10 cellular contexts compared by ENCODE assay signal in the genomic region with DNA sequence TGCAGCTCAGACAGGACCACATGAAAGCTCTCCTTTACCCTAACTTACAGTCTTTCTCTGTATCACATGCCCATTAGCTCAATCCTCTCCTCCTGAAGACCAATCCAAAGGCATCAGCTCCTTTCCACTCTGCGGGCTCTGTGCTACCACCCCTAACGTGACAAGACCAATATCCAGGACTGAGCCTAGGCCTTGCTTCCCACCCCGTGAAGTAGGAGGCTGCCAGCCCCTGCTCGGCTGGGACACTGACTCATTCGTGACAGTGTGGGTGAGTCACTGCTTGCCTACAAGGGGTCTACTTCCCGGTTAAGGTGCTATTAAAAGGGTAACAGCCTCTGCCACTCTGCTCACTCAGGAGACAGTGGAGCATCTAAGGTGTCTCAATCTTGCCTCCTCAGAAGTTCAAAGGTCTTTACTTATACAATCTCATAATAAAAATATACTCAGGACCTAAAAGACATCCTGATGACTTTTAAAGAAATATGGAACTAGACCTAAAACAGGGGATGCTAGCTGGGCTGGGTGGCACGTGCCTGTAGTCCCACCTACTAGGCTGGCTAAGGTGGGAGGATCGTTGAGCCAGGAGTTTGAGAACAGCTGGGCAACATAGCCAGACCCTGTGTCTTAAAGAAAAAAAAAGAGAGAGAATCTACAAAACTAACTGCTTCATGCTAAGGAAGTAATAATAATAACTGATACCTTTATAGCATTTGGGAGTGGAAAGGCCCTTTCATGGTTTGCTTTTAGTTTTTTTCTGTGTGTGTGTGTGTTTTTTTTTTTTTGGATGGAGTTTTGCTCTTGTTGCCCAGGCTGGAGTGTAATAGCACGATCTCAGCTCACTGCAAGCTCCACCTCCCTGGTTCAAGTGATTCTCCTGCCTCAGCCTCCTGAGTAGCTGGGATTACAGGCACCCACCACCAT. TPM values are rescaled to one million over a fixed set of nuclear protein-coding genes. Genes with fewer than 3 reads are reported as not detected.
DNase-seq lines count a peak whose midpoint lies in the region; ATAC-seq and TF ChIP-seq lines count a peak whose summit lies in the region.
"Had no signal": no experiment of that assay in that cellular context is flagged by ENCODE, and none has a peak within 500 bp of the region (broad histone marks: within the 10 kb centered on the region; RNA-seq: fewer than 3 reads in every experiment).

No MANE protein-coding gene starts in this region.

- H3K9ac ChIP-seq in subcutaneous abdominal adipose tissue (ENCODE audit: low read length in 5 of 5) = peak overlapping the region in 1 of 5 donors; percentile 56

- peak; percentile 12 to 28 for DNase-seq in activated CD4-positive, alpha-beta T cell treated with anti-CD3 and anti-CD28 coated beads, Interleukin-2, amount 50 U/mL, for 4 hours
- DNase-seq in activated CD4-positive, alpha-beta T cell treated with anti-CD3 and anti-CD28 coated beads, Interleukin-2, amount 50 U/mL, for 1 hour = no peak
- DNase-seq in activated T-cell treated with anti-CD3 and anti-CD28 coated beads for 4 hours (peak; percentile 24), right cardiac atrium (peak; percentile 71 to 82 (median 76)), dorsolateral prefrontal cortex (no peak), thyroid gland (no peak)
- DNase-seq: activated naive CD8-positive, alpha-beta T cell treated with anti-CD3 and anti-CD28 coated beads, Interleukin-2, amount 10 ng/mL, durations not matched to agents 7 days and 5 days had no signal

- TF ChIP-seq CTCF in dorsolateral prefrontal cortex (IDR thresholded peaks at IDR 0.05 in 54 of 56, conservative IDR thresholded peaks at IDR 0.05 in 2 of 56; ENCODE audit: low read depth in 1 of 56, partially characterized antibody in 56 of 56) (no peak), thyroid gland (IDR thresholded peaks at IDR 0.05) (no peak)

- intact Hi-C loops in right cardiac atrium (cut with DNase I) = loop anchor here in 2 of 4 donors (5.0 kb wide), 2 partner anchors 101 to 106 kb away; no protein-coding TSS in a partner anchor
- intact Hi-C loops in dorsolateral prefrontal cortex (cut with DNase I) = no loop called here
- intact Hi-C loops in thyroid gland (cut with DNase I) = no loop called here

- ATAC-seq in right cardiac atrium (peak; percentile 19 to 75), GM18505 (IDR thresholded peaks at IDR 0.05; ENCODE audit: unreplicated experiment) (no peak)

- WGBS in right cardiac atrium = 53% methylated on average over 9 of the region's 9 CpGs
- 70 to 75% methylated on average over 7 to 9 of the region's 9 CpGs for WGBS in thyroid gland, 2 donors

- H3K9me3 ChIP-seq in right cardiac atrium (ENCODE audit: control insufficient read depth, low read length) (no peaks in the 10 kb centered on the region), subcutaneous abdominal adipose tissue (ENCODE audit: control insufficient read depth in 5 of 5, low read length in 5 of 5) (no peaks in the 10 kb centered on the region), thyroid gland (no peaks in the 10 kb centered on the region)
- H3K9me3 ChIP-seq: BLaER1 treated with 17β-estradiol and CSF1 and Interleukin-3, amounts not matched to agents 10 nM and 100 nM had no signal

- TF ChIP-seq POLR2A in GM18505 (IDR thresholded peaks at IDR 0.05; ENCODE audit: borderline replicate concordance, extremely low read depth, insufficient read depth, insufficient read length) = no peak
- TF ChIP-seq POLR2A in thyroid gland (IDR thresholded peaks at IDR 0.05) = no peak

- H3K4me3 ChIP-seq in right cardiac atrium (ENCODE audit: low read length) (no peak overlapping the region), subcutaneous abdominal adipose tissue (ENCODE audit: low read depth in 1 of 5, low read length in 5 of 5) (no peak overlapping the region), dorsolateral prefrontal cortex (no peak overlapping the region), thyroid gland (replicated peaks in 1 of 3) (no peak overlapping the region)
- H3K4me3 ChIP-seq: BLaER1 treated with 17β-estradiol and CSF1 and Interleukin-3, amounts not matched to agents 10 nM and 100 nM had no signal

- no peaks in the 10 kb centered on the region for H3K36me3 ChIP-seq in subcutaneous abdominal adipose tissue (ENCODE audit: control insufficient read depth in 5 of 5, insufficient read depth in 5 of 5, low read length in 5 of 5)
- H3K36me3 ChIP-seq in thyroid gland = no peaks in the 10 kb centered on the region
- H3K36me3 ChIP-seq: BLaER1 treated with 17β-estradiol and CSF1 and Interleukin-3, amounts not matched to agents 10 nM and 100 nM had no signal

- H3K27ac ChIP-seq in right cardiac atrium (ENCODE audit: low read length) (peak overlapping the region; percentile 57), subcutaneous abdominal adipose tissue (ENCODE audit: low read depth, low read length) (peak overlapping the region; percentile 19), dorsolateral prefrontal cortex (no peak overlapping the region), thyroid gland (no peak overlapping the region)

- H3K4me1 ChIP-seq in right cardiac atrium (ENCODE audit: control insufficient read depth, insufficient read depth, low read length) (peaks cover 8% of the 10 kb centered on the region), subcutaneous abdominal adipose tissue (ENCODE audit: control insufficient read depth in 5 of 5, insufficient read depth in 5 of 5, low read length in 5 of 5) (peaks cover 10 to 31% (median 21%) of the 10 kb centered on the region in 5 donors), thyroid gland (peaks cover 0 to 5% of the 10 kb centered on the region in 2 donors)

- H3K27me3 ChIP-seq in right cardiac atrium (ENCODE audit: control insufficient read depth, insufficient read depth) (no peaks in the 10 kb centered on the region), subcutaneous abdominal adipose tissue (ENCODE audit: control insufficient read depth in 5 of 5, insufficient read depth in 4 of 5, low read length in 5 of 5) (no peaks in the 10 kb centered on the region), dorsolateral prefrontal cortex (no peaks in the 10 kb centered on the region), thyroid gland (no peaks in the 10 kb centered on the region)
- H3K27me3 ChIP-seq: BLaER1 treated with 17β-estradiol and CSF1 and Interleukin-3, amounts not matched to agents 10 nM and 100 nM had no signal

RNA-seq across cellular contexts. Expression of a gene that starts 55.0 kb away (rescaled TPM):
- total RNA-seq in right cardiac atrium = 10 to 100 TPM in 1 of 4 donors, 1 to 10 TPM in 3; 5.1 to 11.3 (median 8.5) TPM
- 7.6 TPM for polyA plus RNA-seq in right cardiac atrium
- total RNA-seq in dorsolateral prefrontal cortex = 10 to 100 TPM in 119 of 120 experiments, 1 to 10 TPM in 1; 6.1 to 36.9 (median 20.8) TPM
- 10 to 100 TPM in 2 of 4 donors, 1 to 10 TPM in 2; 6.3 to 11.0 (median 9.7) TPM for total RNA-seq in thyroid gland

Comparison
In these comparisons a context has a peak if more than half of its experiments do, and no peak if none do; other contexts are left out.
1. DNase-seq: peak in activated CD4-positive, alpha-beta T cell treated with anti-CD3 and anti-CD28 coated beads, Interleukin-2, amount 50 U/mL, for 4 hours (2 of 2), activated T-cell treated with anti-CD3 and anti-CD28 coated beads for 4 hours (single experiment) and right cardiac atrium (3 of 3); none in activated CD4-positive, alpha-beta T cell treated with anti-CD3 and anti-CD28 coated beads, Interleukin-2, amount 50 U/mL, for 1 hour (single experiment), dorsolateral prefrontal cortex (0 of 10) and thyroid gland (0 of 2).
2. H3K27ac ChIP-seq: peak in right cardiac atrium (single experiment) and subcutaneous abdominal adipose tissue (single experiment); none in dorsolateral prefrontal cortex (0 of 59) and thyroid gland (0 of 3).